In the genomic region with DNA sequence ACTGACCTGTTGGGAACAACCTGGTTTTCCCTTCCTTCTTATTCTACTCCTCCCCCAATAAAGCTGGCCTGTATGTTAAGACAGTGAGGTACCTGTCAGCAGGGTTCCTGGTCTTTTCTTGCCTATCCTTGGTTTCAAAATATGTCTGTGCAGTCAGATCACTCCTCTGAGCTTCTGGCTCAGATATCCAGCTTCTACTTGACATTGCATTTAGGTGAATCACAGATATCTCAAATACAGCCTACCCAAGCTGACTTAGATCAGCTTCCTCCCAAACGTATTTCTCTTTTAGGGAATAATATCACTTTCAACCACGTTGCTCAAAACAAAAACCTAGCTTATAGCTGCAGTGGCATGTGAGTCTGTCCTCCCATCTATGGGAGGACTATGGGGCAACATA, we compare ENCODE assay signal across 17 cellular contexts. TPM values are rescaled to one million over a fixed set of nuclear protein-coding genes. Genes with fewer than 3 reads are reported as not detected.
DNase-seq lines count a peak whose midpoint lies in the region; ATAC-seq and TF ChIP-seq lines count a peak whose summit lies in the region.
"Had no signal": no experiment of that assay in that cellular context is flagged by ENCODE, and none has a peak within 500 bp of the region (broad histone marks: within the 10 kb centered on the region; RNA-seq: fewer than 3 reads in every experiment).

No MANE protein-coding gene starts in this region.

- peak overlapping the region; percentile 28; the same call in 1 of the 2 replicates for H2BK120ac ChIP-seq in IMR-90 (ENCODE audit: low read depth, low read length)

- H4K91ac ChIP-seq in IMR-90 (ENCODE audit: insufficient read depth, low read depth, low read length) = peak overlapping the region; percentile 13; the same call in 1 of the 2 replicates

- peaks cover 3% of the 10 kb centered on the region; the same call in 1 of the 2 replicates for H3K4me1 ChIP-seq in IMR-90 (ENCODE audit: control insufficient read depth, insufficient read depth, low read length)
- H3K4me1 ChIP-seq: HAP-1, right atrium auricular region had no signal

- in situ Hi-C loops in IMR-90 (cut with MboI; ENCODE audit: low sequenced_read_pairs) = no loop called here

- H3K79me1 ChIP-seq in IMR-90 (ENCODE audit: low read depth in 1 of 2, low read length in 2 of 2) = no peaks in the 10 kb centered on the region

- peak overlapping the region; percentile 30; the same call in 1 of the 2 replicates for H3K4ac ChIP-seq in IMR-90 (ENCODE audit: low read depth, low read length)

- intact Hi-C loops in IMR-90 (cut with micrococcal nuclease) = no loop called here

- peak overlapping the region; percentile 63; the same call in 1 of the 2 replicates for H2BK20ac ChIP-seq in IMR-90 (ENCODE audit: low read depth, low read length)

- no peaks in the 10 kb centered on the region for H4K20me1 ChIP-seq in IMR-90 (ENCODE audit: insufficient read depth, low read length)

- no peak overlapping the region for H3K27ac ChIP-seq in IMR-90 (ENCODE audit: insufficient read depth, low read length)
- H3K27ac ChIP-seq: C4-2B, right atrium auricular region had no signal

- no peak overlapping the region for H3K4me3 ChIP-seq in IMR-90 (ENCODE audit: insufficient read depth, low read depth, low read length)
- H3K4me3 ChIP-seq in kidney epithelial cell (ENCODE audit: low read depth, low read length) = no peak overlapping the region
- H3K4me3 ChIP-seq: HAP-1, right atrium auricular region had no signal

- peak; percentile 54 for DNase-seq in AG08396 (ENCODE audit: low spot score)
- DNase-seq in IMR-90 = peak; percentile 86
- DNase-seq in astrocyte of the hippocampus (ENCODE audit: low read depth, low spot score) = peak; percentile 63
- DNase-seq in kidney epithelial cell (ENCODE audit: low read depth) = peak; percentile 28
- no peak for DNase-seq in NK-92 (lab: John Stamatoyannopoulos, UW; ENCODE audit: unreplicated experiment)
- no peak for DNase-seq in stimulated activated CD4-positive, alpha-beta T cell treated with anti-CD3 and anti-CD28 coated beads, Interleukin-2, amount 100 ng/mL, for 48 hours
- no peak for DNase-seq in NCI-H2081 (lab: John Stamatoyannopoulos, UW)
- DNase-seq in iPS-NIHi7 (ENCODE audit: extremely low spot score) = no peak
- DNase-seq: GF-D8; left colon; naive thymus-derived CD4-positive, alpha-beta T cell; NCI-H1105; SIG-M5 had no signal

- H3K27me3 ChIP-seq in IMR-90 (ENCODE audit: control insufficient read depth, insufficient read depth, low read length) = no peaks in the 10 kb centered on the region; the same call in 1 of the 2 replicates
- no peaks in the 10 kb centered on the region for H3K27me3 ChIP-seq in kidney epithelial cell (ENCODE audit: control insufficient read depth, insufficient read depth, low read length)
- H3K27me3 ChIP-seq: right atrium auricular region had no signal

- H3K14ac ChIP-seq in IMR-90 (replicated peaks; ENCODE audit: low read depth, low read length) = no peak overlapping the region

- TF ChIP-seq RAD21 in IMR-90 (IDR thresholded peaks at IDR 0.05; ENCODE audit: low read length) = no peak

- H2AK9ac ChIP-seq in IMR-90 (replicated peaks; ENCODE audit: low read depth, low read length, poor library complexity) = no peak overlapping the region

- no peak overlapping the region for H4K5ac ChIP-seq in IMR-90 (ENCODE audit: low read depth, low read length)

- TF ChIP-seq CTCF in IMR-90 (conservative IDR thresholded peaks at IDR 0.05; ENCODE audit: low read depth, low read length) (no peak), kidney epithelial cell (IDR thresholded peaks at IDR 0.05; ENCODE audit: insufficient read depth, low read length, poor library complexity, severe bottlenecking) (no peak)

- no peak for TF ChIP-seq POLR2A in IMR-90 (IDR thresholded peaks at IDR 0.05; ENCODE audit: low read depth, low read length)

- BruUV-seq in IMR-90 (replicated peaks; lab: Mats Ljungman, UMichigan) = no TSS peak

- no peak overlapping the region for H3K23ac ChIP-seq in IMR-90 (ENCODE audit: low read depth, low read length)

- H3K4me2 ChIP-seq in IMR-90 (ENCODE audit: low read depth, low read length) = peak overlapping the region; percentile 78; the same call in 1 of the 2 replicates

- CTCF ChIA-PET in IMR-90 (lab: Yijun Ruan, JAX) = interaction anchor here (0.6 kb wide), 1 partner anchor 32 kb away, joined by 4 read pairs; no protein-coding TSS in a partner anchor

- H3K18ac ChIP-seq in IMR-90 (ENCODE audit: low read depth, low read length) = peak overlapping the region; percentile 54; the same call in 1 of the 2 replicates

- H2BK15ac ChIP-seq in IMR-90 (ENCODE audit: low read depth, low read length) = 0 out of 3 replicates have a peak overlapping the region, but pooled peaks have one; percentile 21

- H2BK5ac ChIP-seq in IMR-90 (ENCODE audit: low read depth, low read length, poor library complexity, severe bottlenecking) = peak overlapping the region; percentile 47

- H3K36me3 ChIP-seq in IMR-90 (ENCODE audit: control insufficient read depth, insufficient read depth, low read length) (no peaks in the 10 kb centered on the region), kidney epithelial cell (ENCODE audit: control insufficient read depth, insufficient read depth, low read length) (no peaks in the 10 kb centered on the region)
- H3K36me3 ChIP-seq: HAP-1, right atrium auricular region had no signal

- ATAC-seq in IMR-90 (ENCODE audit: low read depth) = peak; percentile 89
- ATAC-seq: left colon; naive thymus-derived CD4-positive, alpha-beta T cell had no signal

- POLR2A ChIA-PET in IMR-90 (lab: Charles Lee; ENCODE audit: unreplicated experiment) = interaction anchor here (1.0 to 1.5 kb wide), 2 partner anchors 11 to 12 kb away, joined by 5 to 6 read pairs; no protein-coding TSS in a partner anchor

- H3K9me1 ChIP-seq in IMR-90 (ENCODE audit: insufficient read depth, low read length) = peaks cover 2% of the 10 kb centered on the region; the same call in 1 of the 2 replicates

- no peak overlapping the region; the same call in 1 of the 2 replicates for H2AK5ac ChIP-seq in IMR-90 (ENCODE audit: low read depth, low read length)

- dilution Hi-C loops in IMR-90 (cut with HindIII; ENCODE audit: low sequenced_read_pairs, unreplicated experiment) = no loop called here

- H3K56ac ChIP-seq in IMR-90 (ENCODE audit: extremely low read depth, insufficient read depth, low read length) = no peak overlapping the region

- H3K9me3 ChIP-seq in IMR-90 (ENCODE audit: control insufficient read depth, insufficient read depth, low read length) = no peaks in the 10 kb centered on the region
- H3K9me3 ChIP-seq: HAP-1, right atrium auricular region had no signal

- H3K9ac ChIP-seq in IMR-90 (ENCODE audit: low read depth, low read length) = peak overlapping the region; percentile 18; the same call in 1 of the 2 replicates

- H2AFZ ChIP-seq in IMR-90 (replicated peaks; ENCODE audit: low read length, poor library complexity) = peak overlapping the region; percentile 37

- peak overlapping the region in 1 of 2 experiments; percentile 37; a peak in 1 of 4 replicates for H4K8ac ChIP-seq in IMR-90 (ENCODE audit: low read depth in 2 of 2, low read length in 2 of 2)

- WGBS in IMR-90 (ENCODE audit: extremely low coverage in 2 of 2, insufficient read length in 1 of 2), 2 experiments = no CpG with 5 or more reads among the region's 2 CpGs

TF ChIP-seq in IMR-90, 13 proteins besides CTCF, POLR2A, EP300 and RAD21:
- TF ChIP-seq FOS (IDR thresholded peaks at IDR 0.05; ENCODE audit: low read depth, low read length) (0 out of 2 replicates have a peak, but pooled peaks have one; percentile 34), CEBPB (IDR thresholded peaks at IDR 0.05; ENCODE audit: low read depth, low read length) (no peak), SMC3 (IDR thresholded peaks at IDR 0.05; ENCODE audit: low read depth, low read length) (no peak), CHD1 (IDR thresholded peaks at IDR 0.05; ENCODE audit: low read depth, low read length) (no peak)

RNA-seq across cellular contexts. Expression of a gene that starts 48.7 kb away (rescaled TPM):
- total RNA-seq in IMR-90 (2012; rRNA removed) (not detected in 2 replicates), kidney epithelial cell (0.04 and 0.07 TPM in 2 replicates)
- polyA plus RNA-seq in IMR-90 (2012; rRNA removed) = not detected in 2 replicates
- not detected in 2 replicates for polyA plus RNA-seq in IMR-90 (2012; cell fraction: cytosol; rRNA removed)
- polyA plus RNA-seq in IMR-90 (2012; cell fraction: nucleus; rRNA removed; ENCODE audit: low replicate concordance) = 0.01 and 0.02 TPM in 2 replicates
- total RNA-seq: glomerular endothelial cell, right atrium auricular region had no signal
- polyA plus RNA-seq: naive thymus-derived CD4-positive, alpha-beta T cell had no signal

RNA-seq across cellular contexts. Expression of a gene that starts 49.3 kb away (rescaled TPM):
- total RNA-seq in IMR-90 (2012; rRNA removed) (21.1 and 28.6 TPM in 2 replicates), kidney epithelial cell (26.9 and 34.0 TPM in 2 replicates)
- polyA plus RNA-seq in IMR-90 (2012; rRNA removed) = 21.4 and 28.3 TPM in 2 replicates
- 4.9 and 5.6 TPM in 2 replicates for polyA plus RNA-seq in IMR-90 (2012; cell fraction: cytosol; rRNA removed)
- polyA plus RNA-seq in IMR-90 (2012; cell fraction: nucleus; rRNA removed; ENCODE audit: low replicate concordance) = 2.0 and 8.6 TPM in 2 replicates

Comparison
In these comparisons a context has a peak if more than half of its experiments do, and no peak if none do; other contexts are left out.
1. DNase-seq: peak in AG08396 (single experiment), IMR-90 (single experiment), astrocyte of the hippocampus (single experiment) and kidney epithelial cell (single experiment); none in NK-92 (single experiment), stimulated activated CD4-positive, alpha-beta T cell treated with anti-CD3 and anti-CD28 coated beads, Interleukin-2, amount 100 ng/mL, for 48 hours (0 of 2), NCI-H2081 (0 of 2) and iPS-NIHi7 (single experiment).